Comparison of ENCODE assay signal across 11 cellular contexts in the genomic region with DNA sequence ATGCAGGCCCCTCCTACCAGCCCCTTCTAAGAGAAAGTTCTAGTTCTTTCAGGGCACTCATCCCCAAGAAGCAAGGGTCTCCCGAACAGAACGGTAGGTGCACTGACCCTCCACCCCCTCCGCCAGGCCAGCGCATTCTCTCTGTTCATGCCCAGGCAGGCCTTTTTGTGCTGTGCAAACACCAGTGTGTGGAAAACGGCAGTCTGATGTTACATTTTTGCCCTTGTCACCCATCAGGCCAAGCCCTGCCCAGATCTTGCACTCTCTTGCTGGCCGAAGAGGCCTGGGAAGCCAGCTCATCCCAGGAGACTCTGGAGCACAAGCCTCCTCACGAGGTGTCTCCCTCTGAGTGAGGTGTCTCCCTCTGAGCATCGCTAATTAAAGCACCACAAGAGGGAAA. TPM values are rescaled to one million over a fixed set of nuclear protein-coding genes. Genes with fewer than 3 reads are reported as not detected.
DNase-seq lines count a peak whose midpoint lies in the region; ATAC-seq and TF ChIP-seq lines count a peak whose summit lies in the region.
"Had no signal": no experiment of that assay in that cellular context is flagged by ENCODE, and none has a peak within 500 bp of the region (broad histone marks: within the 10 kb centered on the region; RNA-seq: fewer than 3 reads in every experiment).

No MANE protein-coding gene starts in this region.

- no peak for TF ChIP-seq POLR2A in uterus (IDR thresholded peaks at IDR 0.05)
- no peak for TF ChIP-seq POLR2A in testis (IDR thresholded peaks at IDR 0.05)

- H3K4me3 ChIP-seq in cardiac muscle cell: no peak overlapping the region
- H3K4me3 ChIP-seq in right cardiac atrium (ENCODE audit: low read length): no peak overlapping the region
- no peak overlapping the region for H3K4me3 ChIP-seq in coronary artery
- H3K4me3 ChIP-seq in uterus: no peak overlapping the region
- no peak overlapping the region for H3K4me3 ChIP-seq in testis
- no peak overlapping the region for H3K4me3 ChIP-seq in brain microvascular endothelial cell (ENCODE audit: low read depth, low read length)

- peak overlapping the region; percentile 16 for H3K27ac ChIP-seq in cardiac muscle cell
- no peak overlapping the region for H3K27ac ChIP-seq in right cardiac atrium (ENCODE audit: low read length)
- peak overlapping the region; percentile 95 to 96 for H3K27ac ChIP-seq in coronary artery
- H3K27ac ChIP-seq in uterus: peak overlapping the region; percentile 94 to 96
- H3K27ac ChIP-seq in testis: no peak overlapping the region
- no peak overlapping the region for H3K27ac ChIP-seq in brain microvascular endothelial cell
- H3K27ac ChIP-seq: KMS-11 had no signal

- peaks cover 5% of the 10 kb centered on the region for H3K27me3 Mint-ChIP-seq in nephron progenitor cell (ENCODE audit: low read depth, poor library complexity)

- H3K4me1 ChIP-seq in cardiac muscle cell (ENCODE audit: low read depth) (peaks cover 53% of the 10 kb centered on the region), right cardiac atrium (ENCODE audit: control insufficient read depth, insufficient read depth, low read length) (peaks cover 18% of the 10 kb centered on the region), uterus (peaks cover 16 to 29% of the 10 kb centered on the region in 2 donors), testis (peaks cover 9% of the 10 kb centered on the region)

- H3K9me3 ChIP-seq in cardiac muscle cell (ENCODE audit: low read depth) (no peaks in the 10 kb centered on the region), right cardiac atrium (ENCODE audit: control insufficient read depth, low read length) (no peaks in the 10 kb centered on the region), uterus (no peaks in the 10 kb centered on the region), testis (no peaks in the 10 kb centered on the region)

- ATAC-seq in right cardiac atrium (no peak), HG03521 (IDR thresholded peaks at IDR 0.05; ENCODE audit: unreplicated experiment) (no peak)

- H3K4me1 Mint-ChIP-seq in nephron progenitor cell: peaks cover 56% of the 10 kb centered on the region

- H3K27ac Mint-ChIP-seq in nephron progenitor cell: peak overlapping the region; percentile 98

- H3K4me3 Mint-ChIP-seq in nephron progenitor cell: no peak overlapping the region

- no peaks in the 10 kb centered on the region for H3K9me3 Mint-ChIP-seq in nephron progenitor cell

- H3K36me3 ChIP-seq in cardiac muscle cell (no peaks in the 10 kb centered on the region), uterus (no peaks in the 10 kb centered on the region), testis (ENCODE audit: low read depth, missing control alignments) (no peaks in the 10 kb centered on the region), brain microvascular endothelial cell (replicated peaks) (no peaks in the 10 kb centered on the region)

- DNase-seq in cardiac muscle cell (ENCODE audit: low read depth in 1 of 2, low spot score in 1 of 2) (no peak), right cardiac atrium (no peak), coronary artery (ENCODE audit: low spot score) (no peak), nephron progenitor cell (no peak), uterus (no peak), testis (no peak), brain microvascular endothelial cell (no peak)
- DNase-seq: NCI-H1930 had no signal

- in situ Hi-C loops in brain microvascular endothelial cell (cut with HindIII; ENCODE audit: low pct_ligation_motif_present, low sequenced_read_pairs): no loop called here

- H3K36me3 Mint-ChIP-seq in nephron progenitor cell (ENCODE audit: low read depth): peaks cover 10% of the 10 kb centered on the region

- WGBS in right cardiac atrium: 78% methylated on average over 8 of the region's 8 CpGs
- WGBS in testis, 2 donors: 84 to 90% methylated on average over 6 to 8 of the region's 8 CpGs

- H3K27me3 ChIP-seq in cardiac muscle cell: no peaks in the 10 kb centered on the region
- H3K27me3 ChIP-seq in right cardiac atrium (ENCODE audit: control insufficient read depth, insufficient read depth): no peaks in the 10 kb centered on the region
- H3K27me3 ChIP-seq in uterus: no peaks in the 10 kb centered on the region
- no peaks in the 10 kb centered on the region for H3K27me3 ChIP-seq in testis
- no peaks in the 10 kb centered on the region for H3K27me3 ChIP-seq in brain microvascular endothelial cell (replicated peaks)

- intact Hi-C loops in right cardiac atrium (cut with DNase I): no loop called here
- intact Hi-C loops in uterus (cut with DNase I; ENCODE audit: low total_unique reads): no loop called here
- intact Hi-C loops in testis (cut with DNase I; ENCODE audit: low total_unique reads): no loop called here

- TF ChIP-seq CTCF in cardiac muscle cell (IDR thresholded peaks at IDR 0.05; ENCODE audit: low read depth, low read length): no peak
- TF ChIP-seq CTCF in coronary artery (IDR thresholded peaks at IDR 0.05): no peak
- no peak for TF ChIP-seq CTCF in nephron progenitor cell (IDR thresholded peaks at IDR 0.05)
- no peak for TF ChIP-seq CTCF in uterus (IDR thresholded peaks at IDR 0.05)
- TF ChIP-seq CTCF in testis (IDR thresholded peaks at IDR 0.05): no peak
- TF ChIP-seq CTCF in brain microvascular endothelial cell (IDR thresholded peaks at IDR 0.05; ENCODE audit: low read depth, low read length, missing control alignments): no peak

RNA-seq across cellular contexts. Expression of a gene that starts 16.1 kb away (rescaled TPM):
- total RNA-seq in cardiac muscle cell (47.2 and 82.3 TPM in 2 replicates), right cardiac atrium (10 to 100 TPM; 60.4 to 71.2 (median 67.7) TPM), uterus (100 to 1,000 TPM in 1 of 4 donors, 10 to 100 TPM in 3; 11.2 to 142 (median 18.2) TPM), testis (10 to 100 TPM; 25.6 to 28.7 TPM)
- polyA plus RNA-seq in cardiac muscle cell (12.4 and 22.7 TPM in 2 replicates), right cardiac atrium (47.5 TPM), testis (ENCODE audit: insufficient read depth, low read depth, low replicate concordance) (24.6 TPM)

RNA-seq across cellular contexts. Expression of a gene that starts 55.6 kb away (rescaled TPM):
- total RNA-seq in cardiac muscle cell: not detected in 2 replicates
- polyA plus RNA-seq in cardiac muscle cell: 0.10 TPM in 1 of 2 replicates, not detected in the other
- 1 to 10 TPM in 2 of 4 donors, under 1 TPM in 2; 0.74 to 2.1 (median 1.5) TPM for total RNA-seq in right cardiac atrium
- 1.9 TPM for polyA plus RNA-seq in right cardiac atrium
- total RNA-seq in uterus: 1 to 10 TPM in 3 of 4 donors, not detected in 1; 3.3 to 9.4 (median 9.0) TPM
- 10 to 100 TPM in 1 of 2 donors, 1 to 10 TPM in 1; 5.4 to 11.9 TPM for total RNA-seq in testis
- 7.9 TPM for polyA plus RNA-seq in testis (ENCODE audit: insufficient read depth, low read depth, low replicate concordance)
- total RNA-seq: T-helper 1 cell treated with Interleukin-12 subunit alpha and Interleukin-12 subunit beta and Interleukin-4 antibody, amounts not matched to agents 30 ng/mL and 1 ng/mL, for 36 hours had no signal

Comparison
In these comparisons a context has a peak if more than half of its experiments do, and no peak if none do; other contexts are left out.
1. H3K27ac ChIP-seq: peak in cardiac muscle cell (single experiment), coronary artery (2 of 2) and uterus (2 of 2); none in right cardiac atrium (single experiment), testis (0 of 2) and brain microvascular endothelial cell (single experiment).